In the genomic region with DNA sequence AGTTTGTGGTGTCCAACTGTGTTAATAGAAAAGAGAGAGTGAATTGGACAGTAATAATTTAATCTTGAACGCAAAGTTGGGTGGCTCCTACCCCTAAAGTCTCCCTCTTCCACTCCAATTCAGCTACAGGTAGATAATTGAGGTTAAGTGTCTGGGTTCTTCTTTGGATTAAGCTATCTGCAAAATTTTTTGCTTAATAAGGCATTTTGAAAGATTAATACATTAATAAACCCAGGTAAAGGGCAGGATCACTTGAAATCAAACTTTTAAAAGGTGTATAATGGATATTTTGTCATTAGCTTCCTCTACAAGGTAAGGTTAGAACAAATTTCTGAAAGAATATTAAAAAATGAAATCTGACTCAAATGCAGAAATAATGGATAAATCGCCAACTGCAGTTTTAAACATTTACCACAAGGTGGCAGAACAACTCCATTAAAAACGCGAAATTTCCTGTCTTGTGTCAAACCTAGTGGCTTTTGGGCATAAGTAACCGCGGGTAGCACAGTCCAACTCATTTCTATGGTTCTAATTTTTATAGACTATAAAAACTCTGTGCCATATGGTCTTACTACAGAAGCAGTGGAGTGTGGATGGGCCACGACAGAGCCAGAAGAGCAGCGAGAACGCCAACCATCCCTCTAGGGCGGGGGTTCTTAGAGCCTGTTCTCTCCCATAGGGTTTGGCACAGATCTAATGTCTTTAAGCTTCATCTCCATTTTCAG, we compare ENCODE assay signal across 8 cellular contexts.
A peak's percentile ranks its signal among the peaks of the same experiment; 100 is the strongest.
DNase-seq lines count a peak whose midpoint lies in the region; ATAC-seq and TF ChIP-seq lines count a peak whose summit lies in the region.

No MANE protein-coding gene starts in this region.

- no peak for ATAC-seq in GM19351 (IDR thresholded peaks at IDR 0.05; ENCODE audit: unreplicated experiment)

- H3K27me3 ChIP-seq in neural cell (ENCODE audit: insufficient read depth, low read depth, low read length), result no peaks in the 10 kb centered on the region

- H3K36me3 ChIP-seq in neural cell (ENCODE audit: insufficient read depth, low read length), result no peaks in the 10 kb centered on the region

- no peaks in the 10 kb centered on the region for H3K79me2 ChIP-seq in neural cell (replicated peaks; ENCODE audit: insufficient read depth, low read length)

- H3K9ac ChIP-seq in neural cell (ENCODE audit: low read length), result no peak overlapping the region

- peak; percentile 31 to 58 for DNase-seq in SHP77 (lab: John Stamatoyannopoulos, UW)
- DNase-seq in SHP77 treated with DMSO at 0.1 percent for 48 hours (lab: John Stamatoyannopoulos, UW), result no peak
- peak; percentile 66 for DNase-seq in NCI-H1092 treated with DMSO at 0.1 percent for 48 hours (lab: John Stamatoyannopoulos, UW)
- DNase-seq in SW480 (ENCODE audit: low spot score), result peak; percentile 48
- peak; percentile 74 for DNase-seq in fibroblast of mammary gland (ENCODE audit: low read depth)
- no peak for DNase-seq in activated CD4-positive, alpha-beta T cell treated with anti-CD3 and anti-CD28 coated beads for 1 hour

- no peaks in the 10 kb centered on the region for H4K20me1 ChIP-seq in neural cell (ENCODE audit: insufficient read depth)

- TF ChIP-seq EP300 in neural cell (conservative IDR thresholded peaks at IDR 0.05; ENCODE audit: poor library complexity, severe bottlenecking), result no peak

- H2AFZ ChIP-seq in neural cell (ENCODE audit: low read depth, low read length), result no peak overlapping the region

- TF ChIP-seq RAD21 in neural cell (conservative IDR thresholded peaks at IDR 0.05), result peak; percentile 98

- H3K4me2 ChIP-seq in neural cell (ENCODE audit: low read length), result no peak overlapping the region

- H3F3A ChIP-seq in neural cell (ENCODE audit: insufficient read depth, low read length, poor library complexity, severe bottlenecking), result no peaks in the 10 kb centered on the region

- no peak overlapping the region for H3K27ac ChIP-seq in neural cell (ENCODE audit: low read length)

- TF ChIP-seq CTCF in fibroblast of mammary gland (conservative IDR thresholded peaks at IDR 0.05; ENCODE audit: control insufficient read depth, insufficient read depth, low read depth, low read length) (peak; percentile 69), neural cell (IDR thresholded peaks at IDR 0.05; ENCODE audit: poor library complexity, severe bottlenecking) (peak; percentile 93)

- H3K4me3 ChIP-seq in fibroblast of mammary gland (ENCODE audit: control insufficient read depth, low read depth, low read length), result no peak overlapping the region
- no peak overlapping the region for H3K4me3 ChIP-seq in neural cell (ENCODE audit: low read length)

- no peaks in the 10 kb centered on the region for H3K9me2 ChIP-seq in neural cell (ENCODE audit: insufficient read depth, low read length)

- H3K9me3 ChIP-seq in neural cell (ENCODE audit: low read length), result no peaks in the 10 kb centered on the region

TF ChIP-seq in neural cell, 6 proteins besides CTCF, POLR2A, EP300 and RAD21:
- TF ChIP-seq EZH2 (IDR thresholded peaks at IDR 0.05; ENCODE audit: borderline replicate concordance, insufficient read depth, low read length, poor library complexity, severe bottlenecking), result no peak
- peak; percentile 100 for TF ChIP-seq SMC3 (conservative IDR thresholded peaks at IDR 0.05; ENCODE audit: poor library complexity)
- no peak for TF ChIP-seq MXI1 (conservative IDR thresholded peaks at IDR 0.05; ENCODE audit: poor library complexity, severe bottlenecking)

Comparison
In these comparisons a context has a peak if more than half of its experiments do, and no peak if none do; other contexts are left out.
1. DNase-seq: peak in SHP77 (2 of 2), NCI-H1092 treated with DMSO at 0.1 percent for 48 hours (single experiment), SW480 (single experiment) and fibroblast of mammary gland (single experiment); none in SHP77 treated with DMSO at 0.1 percent for 48 hours (single experiment) and activated CD4-positive, alpha-beta T cell treated with anti-CD3 and anti-CD28 coated beads for 1 hour (single experiment).